ENCODE assay signal across 12 cellular contexts in genomic region chr13:73228546-73228945, GRCh38.
DNase-seq lines count a peak whose midpoint lies in the region; ATAC-seq and TF ChIP-seq lines count a peak whose summit lies in the region.
"Had no signal": no experiment of that assay in that cellular context is flagged by ENCODE, and none has a peak within 500 bp of the region (broad histone marks: within the 10 kb centered on the region; RNA-seq: fewer than 3 reads in every experiment).

No MANE protein-coding gene starts in this region.

- TF ChIP-seq CTCF in thoracic aorta (IDR thresholded peaks at IDR 0.05) (no peak), GM10266 (IDR thresholded peaks at IDR 0.05; ENCODE audit: control insufficient read depth, insufficient read depth, low read depth, missing control alignments) (no peak), left ventricle myocardium inferior (IDR thresholded peaks at IDR 0.05; ENCODE audit: borderline replicate concordance) (no peak)

- in situ Hi-C loops in SK-MEL-5 (cut with HindIII; ENCODE audit: low pct_unique_long_range_greater_than_20kb, low sequenced_read_pairs): no loop called here

- no peaks in the 10 kb centered on the region for H3K27me3 ChIP-seq in thoracic aorta (replicated peaks; ENCODE audit: insufficient read depth)
- H3K27me3 ChIP-seq in left ventricle myocardium inferior (ENCODE audit: low read depth): no peaks in the 10 kb centered on the region
- H3K27me3 ChIP-seq: body of pancreas had no signal

- CTCF ChIA-PET in activated naive CD4-positive, alpha-beta T cell treated with anti-CD3 and anti-CD28 coated beads for 36 hours (lab: Charles Lee): interaction anchor here (1.0 to 1.4 kb wide), 4 partner anchors 11 to 478 kb away, joined by 3 to 4 read pairs (median 3); no protein-coding TSS in a partner anchor

- H3K9me3 ChIP-seq in thoracic aorta: no peaks in the 10 kb centered on the region
- no peaks in the 10 kb centered on the region for H3K9me3 ChIP-seq in left ventricle myocardium inferior (replicated peaks)
- H3K9me3 ChIP-seq: body of pancreas, heart right ventricle had no signal

- H3K36me3 ChIP-seq in thoracic aorta: no peaks in the 10 kb centered on the region
- no peaks in the 10 kb centered on the region for H3K36me3 ChIP-seq in left ventricle myocardium inferior
- H3K36me3 ChIP-seq: heart right ventricle had no signal

- H3K27ac Mint-ChIP-seq in activated naive CD4-positive, alpha-beta T cell treated with anti-CD3 and anti-CD28 coated beads for 36 hours: peak overlapping the region; percentile 36

- H3K27me3 Mint-ChIP-seq in activated naive CD4-positive, alpha-beta T cell treated with anti-CD3 and anti-CD28 coated beads for 36 hours (ENCODE audit: low read depth): no peaks in the 10 kb centered on the region

- peak; percentile 37 for DNase-seq in activated naive CD4-positive, alpha-beta T cell treated with anti-CD3 and anti-CD28 coated beads for 36 hours
- no peak for DNase-seq in activated naive CD4-positive, alpha-beta T cell (lab: John Stamatoyannopoulos, UW)
- DNase-seq in SK-MEL-5 (ENCODE audit: low read depth, low spot score) (peak; percentile 23), epithelial cell of prostate (ENCODE audit: low read depth, low spot score) (no peak), thoracic aorta (ENCODE audit: low spot score) (no peak), posterior vena cava (ENCODE audit: low spot score) (no peak), GM10266 (ENCODE audit: extremely low spot score) (no peak), left ventricle myocardium inferior (no peak)
- DNase-seq: body of pancreas, GOT3, heart right ventricle, NCI-H226 had no signal

- no peaks in the 10 kb centered on the region for H3K9me3 Mint-ChIP-seq in activated naive CD4-positive, alpha-beta T cell treated with anti-CD3 and anti-CD28 coated beads for 36 hours

- intact Hi-C loops in activated naive CD4-positive, alpha-beta T cell treated with anti-CD3 and anti-CD28 coated beads for 36 hours (cut with micrococcal nuclease): loop anchor here (1.0 to 5.0 kb wide), 2 partner anchors 480 to 1936 kb away; no protein-coding TSS in a partner anchor
- intact Hi-C loops in posterior vena cava (cut with DNase I): no loop called here
- intact Hi-C loops in left ventricle myocardium inferior (cut with micrococcal nuclease): no loop called here

- peak; percentile 22 for ATAC-seq in thoracic aorta (ENCODE audit: insufficient number of reproducible peaks, low FRiP score, low read depth)
- ATAC-seq: body of pancreas, heart right ventricle had no signal

- H3K4me1 ChIP-seq in thoracic aorta (ENCODE audit: control insufficient read depth in 1 of 2, low read depth in 2 of 2): no peaks in the 10 kb centered on the region
- no peaks in the 10 kb centered on the region for H3K4me1 ChIP-seq in left ventricle myocardium inferior
- H3K4me1 ChIP-seq: body of pancreas had no signal

- peaks cover 42% of the 10 kb centered on the region for H3K4me1 Mint-ChIP-seq in activated naive CD4-positive, alpha-beta T cell treated with anti-CD3 and anti-CD28 coated beads for 36 hours (ENCODE audit: low read depth)

- peak overlapping the region; percentile 22 for H3K27ac ChIP-seq in epithelial cell of prostate
- no peak overlapping the region for H3K27ac ChIP-seq in thoracic aorta
- no peak overlapping the region for H3K27ac ChIP-seq in left ventricle myocardium inferior (replicated peaks)
- H3K27ac ChIP-seq: body of pancreas, heart right ventricle had no signal

- H3K36me3 Mint-ChIP-seq in activated naive CD4-positive, alpha-beta T cell treated with anti-CD3 and anti-CD28 coated beads for 36 hours (ENCODE audit: low read depth): no peaks in the 10 kb centered on the region

- no peak overlapping the region for H3K4me3 Mint-ChIP-seq in activated naive CD4-positive, alpha-beta T cell treated with anti-CD3 and anti-CD28 coated beads for 36 hours

- H3K4me3 ChIP-seq in thoracic aorta: no peak overlapping the region
- no peak overlapping the region for H3K4me3 ChIP-seq in left ventricle myocardium inferior
- H3K4me3 ChIP-seq: body of pancreas, heart right ventricle had no signal

Comparison
In these comparisons a context has a peak if more than half of its experiments do, and no peak if none do; other contexts are left out.
1. DNase-seq: peak in activated naive CD4-positive, alpha-beta T cell treated with anti-CD3 and anti-CD28 coated beads for 36 hours (single experiment) and SK-MEL-5 (single experiment); none in activated naive CD4-positive, alpha-beta T cell (0 of 4), epithelial cell of prostate (single experiment), thoracic aorta (single experiment), posterior vena cava (single experiment), GM10266 (single experiment) and left ventricle myocardium inferior (single experiment).